In the genomic region with DNA sequence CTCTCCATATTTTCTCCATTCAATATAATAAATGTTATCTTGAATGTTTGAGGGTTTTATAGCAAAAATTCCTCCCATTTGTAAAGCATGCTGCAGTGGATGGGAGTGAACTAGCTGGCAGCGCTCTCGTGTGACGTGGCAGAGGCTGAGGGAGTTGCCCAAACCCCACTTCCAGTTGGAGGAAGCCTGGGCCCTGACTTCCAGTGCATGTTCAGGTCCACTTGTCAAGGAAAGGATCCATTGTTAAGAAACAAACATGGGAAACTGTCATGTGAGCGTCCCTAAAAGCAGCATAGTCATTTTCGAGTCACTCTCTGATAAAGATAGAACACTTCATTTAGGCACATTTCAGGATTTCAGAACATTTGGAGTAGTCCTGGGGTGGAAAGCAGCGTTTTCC, we compare ENCODE assay signal across 11 cellular contexts.
A peak's percentile ranks its signal among the peaks of the same experiment; 100 is the strongest.
DNase-seq lines count a peak whose midpoint lies in the region; ATAC-seq, FAIRE-seq and TF ChIP-seq lines count a peak whose summit lies in the region.
"Had no signal": no experiment of that assay in that cellular context is flagged by ENCODE, and none has a peak within 500 bp of the region (broad histone marks: within the 10 kb centered on the region; RNA-seq: fewer than 3 reads in every experiment).

No MANE protein-coding gene starts in this region.

- peak overlapping the region; percentile 60 for H3K4me2 ChIP-seq in A549
- H3K4me2 ChIP-seq: KMS-11 had no signal

- peaks cover 25% of the 10 kb centered on the region for H3K4me1 Mint-ChIP-seq in endothelial cell (ENCODE audit: unreplicated experiment)
- no peaks in the 10 kb centered on the region for H3K4me1 Mint-ChIP-seq in CD8-positive, alpha-beta T cell (ENCODE audit: low read depth)

- no peaks in the 10 kb centered on the region for H3K36me3 ChIP-seq in mucosa of rectum (ENCODE audit: control insufficient read depth in 2 of 2, insufficient read depth in 2 of 2, low read length in 2 of 2)
- H3K36me3 ChIP-seq in CD8-positive, alpha-beta T cell (ENCODE audit: insufficient read depth, low read length): no peaks in the 10 kb centered on the region

- H3K4me3 Mint-ChIP-seq in endothelial cell (ENCODE audit: unreplicated experiment): no peak overlapping the region
- no peak overlapping the region for H3K4me3 Mint-ChIP-seq in CD8-positive, alpha-beta T cell
- H3K4me3 Mint-ChIP-seq: T-helper 2 cell treated with Interferon-gamma antibody and Interleukin-4, amounts not matched to agents 5 μg/mL and 100 μg/mL, for 36 hours had no signal

- H3K27me3 ChIP-seq in mucosa of rectum (ENCODE audit: control insufficient read depth in 2 of 2, insufficient read depth in 2 of 2, low read length in 2 of 2): no peaks in the 10 kb centered on the region
- no peaks in the 10 kb centered on the region for H3K27me3 ChIP-seq in CD8-positive, alpha-beta T cell (ENCODE audit: insufficient read depth, low read length)

- intact Hi-C loops in CD8-positive, alpha-beta T cell (cut with DNase I, micrococcal nuclease): loop anchor here in 1 of 2 experiments (2.0 kb wide), 2 partner anchors 205 to 215 kb away; no protein-coding TSS in a partner anchor

- TF ChIP-seq EP300 in A549 (IDR thresholded peaks at IDR 0.05): no peak

- TF ChIP-seq RAD21 in A549 (conservative IDR thresholded peaks at IDR 0.05 in 1 of 2, IDR thresholded peaks at IDR 0.05 in 1 of 2): no peak

- DNase-seq in A549 (ENCODE audit: low read depth in 1 of 2, low spot score in 1 of 2) (peak; percentile 33 to 41), RWPE1 (ENCODE audit: low spot score) (peak; percentile 34), endothelial cell (ENCODE audit: low spot score) (no peak), NCI-H748 treated with DMSO at 0.1 percent for 48 hours (lab: John Stamatoyannopoulos, UW) (no peak), GDM1 (lab: John Stamatoyannopoulos, UW) (no peak)
- DNase-seq in CD8-positive, alpha-beta T cell: no peak
- DNase-seq: activated effector memory CD4-positive, alpha-beta T cell treated with Interleukin-2 at 50 U/mL for 16 hours had no signal

- no peak for TF ChIP-seq POLR2A in A549 (IDR thresholded peaks at IDR 0.05; ENCODE audit: low read length)

- peaks cover 65% of the 10 kb centered on the region for H3K4me1 ChIP-seq in A549
- peaks cover 45 to 53% of the 10 kb centered on the region in 2 donors for H3K4me1 ChIP-seq in mucosa of rectum (ENCODE audit: control insufficient read depth in 2 of 2, insufficient read depth in 2 of 2, low read length in 2 of 2)
- no peaks in the 10 kb centered on the region for H3K4me1 ChIP-seq in CD8-positive, alpha-beta T cell (ENCODE audit: insufficient read depth, low read length)

- TF ChIP-seq CTCF in A549 (IDR thresholded peaks at IDR 0.05) (no peak), RWPE1 (conservative IDR thresholded peaks at IDR 0.05; ENCODE audit: low read depth) (no peak), endothelial cell (IDR thresholded peaks at IDR 0.05; ENCODE audit: unreplicated experiment) (no peak)
- TF ChIP-seq CTCF in CD8-positive, alpha-beta T cell (IDR thresholded peaks at IDR 0.05): no peak

- H3K27ac ChIP-seq in A549 (peak overlapping the region; percentile 70 to 83), RWPE1 (peak overlapping the region; percentile 91), mucosa of rectum (ENCODE audit: low read depth in 2 of 2, low read length in 2 of 2) (peak overlapping the region; percentile 81 to 89)
- no peak overlapping the region for H3K27ac ChIP-seq in CD8-positive, alpha-beta T cell (ENCODE audit: low read depth, low read length)
- H3K27ac ChIP-seq: KMS-11 had no signal

- peak overlapping the region; percentile 10 to 57 for H3K9ac ChIP-seq in mucosa of rectum (ENCODE audit: low read depth in 1 of 2, low read length in 2 of 2)
- H3K9ac ChIP-seq: KMS-11 had no signal

- H3K9me3 ChIP-seq in A549: no peaks in the 10 kb centered on the region
- no peaks in the 10 kb centered on the region for H3K9me3 ChIP-seq in mucosa of rectum (ENCODE audit: control insufficient read depth in 2 of 2, low read length in 2 of 2)
- H3K9me3 ChIP-seq in CD8-positive, alpha-beta T cell (ENCODE audit: low read length): no peaks in the 10 kb centered on the region

- CTCF ChIA-PET in A549 (lab: Yijun Ruan, JAX) (interaction anchor here (0.6 to 13.7 kb wide), 58 partner anchors 10 to 1188 kb away, joined by 3 to 155 read pairs (median 5); no protein-coding TSS in a partner anchor), RWPE1 (lab: Yijun Ruan, JAX) (interaction anchor here (0.5 to 4.4 kb wide), 20 partner anchors 11 to 1318 kb away, joined by 3 to 35 read pairs (median 4); no protein-coding TSS in a partner anchor)
- CTCF ChIA-PET in CD8-positive, alpha-beta T cell (lab: Charles Lee): interaction anchor here (0.7 to 7.1 kb wide), 7 partner anchors 12 to 213 kb away, joined by 3 to 50 read pairs (median 4); no protein-coding TSS in a partner anchor

- no peaks in the 10 kb centered on the region for H3K9me3 Mint-ChIP-seq in endothelial cell (ENCODE audit: unreplicated experiment)
- H3K9me3 Mint-ChIP-seq in CD8-positive, alpha-beta T cell: no peaks in the 10 kb centered on the region
- H3K9me3 Mint-ChIP-seq: T-helper 2 cell treated with Interferon-gamma antibody and Interleukin-4, amounts not matched to agents 5 μg/mL and 100 μg/mL, for 36 hours had no signal

- H3K27ac Mint-ChIP-seq in endothelial cell (ENCODE audit: unreplicated experiment): peak overlapping the region; percentile 44
- H3K27ac Mint-ChIP-seq in CD8-positive, alpha-beta T cell: no peak overlapping the region
- H3K27ac Mint-ChIP-seq: T-helper 2 cell treated with Interferon-gamma antibody and Interleukin-4, amounts not matched to agents 5 μg/mL and 100 μg/mL, for 36 hours had no signal

- POLR2A ChIA-PET in A549 (lab: Yijun Ruan, JAX): interaction anchor here (1.0 to 2.5 kb wide), 3 partner anchors 37 to 206 kb away, joined by 4 to 10 read pairs (median 7); no protein-coding TSS in a partner anchor
- POLR2A ChIA-PET in RWPE1 (lab: Yijun Ruan, JAX; ENCODE audit: low non-redundant PET): interaction anchor here (1.0 kb wide), 1 partner anchor 461 kb away, joined by 4 read pairs; no protein-coding TSS in a partner anchor
- POLR2A ChIA-PET in CD8-positive, alpha-beta T cell (lab: Charles Lee): interaction anchor here (1.0 kb wide), 1 partner anchor 206 kb away, joined by 3 read pairs; no protein-coding TSS in a partner anchor

- WGBS in A549 (ENCODE audit: missing lambda C conversion rate): 39% methylated on average over 6 of the region's 6 CpGs

- H3K27me3 Mint-ChIP-seq in endothelial cell (ENCODE audit: unreplicated experiment): peaks cover 6% of the 10 kb centered on the region
- no peaks in the 10 kb centered on the region for H3K27me3 Mint-ChIP-seq in CD8-positive, alpha-beta T cell (ENCODE audit: low read depth)

- no peak for FAIRE-seq in A549 (lab: Jason Lieb, UNC)

- ATAC-seq in A549 (peak; percentile 52 to 53; a peak in 4 of 6 replicates), HG02588 (IDR thresholded peaks at IDR 0.05; ENCODE audit: unreplicated experiment) (no peak)
- ATAC-seq in CD8-positive, alpha-beta T cell: no peak

- H3K4me3 ChIP-seq in A549: no peak overlapping the region
- H3K4me3 ChIP-seq in mucosa of rectum (ENCODE audit: low read length in 2 of 2): no peak overlapping the region
- no peak overlapping the region for H3K4me3 ChIP-seq in CD8-positive, alpha-beta T cell (ENCODE audit: low read depth, low read length)

- H3K36me3 Mint-ChIP-seq in endothelial cell (ENCODE audit: low read depth, unreplicated experiment): peaks cover 3% of the 10 kb centered on the region
- H3K36me3 Mint-ChIP-seq in CD8-positive, alpha-beta T cell: no peaks in the 10 kb centered on the region

TF ChIP-seq in A549, 52 proteins besides CTCF, POLR2A, EP300 and RAD21:
- TF ChIP-seq ZNF302 (CRISPR knock-in tag; IDR thresholded peaks at IDR 0.05) (no peak), MAFK (IDR thresholded peaks at IDR 0.05; ENCODE audit: partially characterized antibody) (no peak), ZC3H11A (IDR thresholded peaks at IDR 0.05) (no peak), CEBPB (IDR thresholded peaks at IDR 0.05) (no peak)

Comparison
In these comparisons a context has a peak if more than half of its experiments do, and no peak if none do; other contexts are left out.
1. ATAC-seq: peak in A549 (2 of 2); none in CD8-positive, alpha-beta T cell (single experiment) and HG02588 (single experiment).
2. DNase-seq: peak in A549 (2 of 2) and RWPE1 (single experiment); none in endothelial cell (single experiment), NCI-H748 treated with DMSO at 0.1 percent for 48 hours (single experiment), GDM1 (single experiment) and CD8-positive, alpha-beta T cell (0 of 7).